Comparison of ENCODE assay signal across 7 cellular contexts in the genomic region with DNA sequence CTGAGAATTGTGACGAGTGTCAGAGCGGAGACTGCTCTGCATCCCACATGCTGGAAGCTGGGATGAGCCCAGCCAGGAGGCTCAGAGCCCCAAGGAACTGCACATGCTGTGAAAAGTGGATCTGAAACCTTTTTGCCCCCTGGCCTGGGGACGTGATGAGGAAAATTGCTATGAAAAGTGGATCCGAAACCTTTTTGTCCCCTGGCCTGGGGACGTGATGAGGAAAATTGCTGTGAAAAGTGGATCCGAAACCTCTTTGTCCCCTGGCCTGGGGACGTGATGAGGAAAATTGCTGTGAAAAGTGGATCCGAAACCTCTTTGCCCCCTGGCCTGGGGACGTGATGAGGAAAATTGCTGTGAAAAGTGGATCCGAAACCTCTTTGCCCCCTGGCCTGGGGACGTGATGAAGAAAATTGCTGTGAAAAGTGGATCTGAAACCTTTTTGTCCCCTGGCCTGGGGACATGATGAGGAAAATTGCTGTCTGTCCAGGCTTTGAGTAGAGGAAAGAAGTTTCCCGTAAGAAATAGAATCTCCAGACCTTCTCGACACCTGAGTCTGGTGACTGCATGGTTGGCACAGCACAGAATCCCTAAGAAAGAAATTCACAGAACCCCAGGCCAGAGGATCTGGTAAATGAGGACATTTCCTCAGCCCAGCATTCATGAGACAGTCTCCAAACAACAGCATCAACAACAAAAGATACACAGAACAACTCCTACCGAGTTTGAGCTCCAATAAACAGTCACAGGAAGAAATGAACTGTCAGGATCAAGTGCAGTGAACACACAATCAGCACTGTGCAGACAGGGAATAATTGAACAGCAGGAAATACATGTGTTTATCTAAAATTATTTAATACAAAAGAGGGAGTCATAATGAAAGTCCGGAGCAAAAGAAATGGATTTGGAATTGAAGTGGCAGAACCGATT.
DNase-seq lines count a peak whose midpoint lies in the region; ATAC-seq, FAIRE-seq and TF ChIP-seq lines count a peak whose summit lies in the region.
"Not testable (repeated sequence)": the region's sequence is repeated elsewhere in the genome, so short reads cannot be mapped to it uniquely, and the experiment has no call there.

No MANE protein-coding gene starts in this region.

- not testable (repeated sequence) for H3K27me3 Mint-ChIP-seq in chondrocyte (ENCODE audit: low read depth); naive thymus-derived CD8-positive, alpha-beta T cell

- not testable (repeated sequence) for ATAC-seq in right lobe of liver; naive thymus-derived CD8-positive, alpha-beta T cell

- DNase-seq in MV-4-11 (lab: John Stamatoyannopoulos, UW) (peak; percentile 96), RPMI8226 (peak; percentile 73), chondrocyte (ENCODE audit: low spot score) (peak; percentile 2), endothelial cell of umbilical vein (ENCODE audit: low read depth, low spot score) (peak; percentile 89), right lobe of liver (peak in 1 of 3 donors; percentile 35), spleen (peak; percentile 27)
- DNase-seq in naive thymus-derived CD8-positive, alpha-beta T cell, result not testable (repeated sequence)

- H4K20me1 ChIP-seq in endothelial cell of umbilical vein (replicated peaks; ENCODE audit: control insufficient read depth, extremely low read depth, insufficient read depth, low read length), result not testable (repeated sequence)

- BruUV-seq in endothelial cell of umbilical vein (replicated peaks; lab: Mats Ljungman, UMichigan), result TSS peak; percentile 60

- H3K4me3 ChIP-seq in endothelial cell of umbilical vein (replicated peaks in 1 of 3; ENCODE audit: insufficient read depth in 1 of 3, low read depth in 1 of 3, low read length in 3 of 3); right lobe of liver; spleen: not testable (repeated sequence)

- CTCF ChIA-PET in endothelial cell of umbilical vein (lab: Charles Lee), result interaction anchor here (1.0 kb wide), 1 partner anchor 10 kb away, joined by 4 read pairs; no protein-coding TSS in a partner anchor

- not testable (repeated sequence) for H3K27me3 ChIP-seq in endothelial cell of umbilical vein (ENCODE audit: control insufficient read depth in 2 of 2, insufficient read depth in 2 of 2, low read length in 2 of 2); right lobe of liver; spleen (replicated peaks in 1 of 7)

- H3K27ac Mint-ChIP-seq in chondrocyte (ENCODE audit: unreplicated experiment), result not testable (repeated sequence)
- peak overlapping the region in 6 of 10 donors; percentile 24 to 85 (median 68) for H3K27ac Mint-ChIP-seq in naive thymus-derived CD8-positive, alpha-beta T cell

- intact Hi-C loops in endothelial cell of umbilical vein (cut with micrococcal nuclease); right lobe of liver (cut with DNase I); spleen (cut with DNase I; ENCODE audit: low total_unique reads): not testable (repeated sequence)

- not testable (repeated sequence) for TF ChIP-seq POLR2A in endothelial cell of umbilical vein (IDR thresholded peaks at IDR 0.05; ENCODE audit: low read depth, low read length); right lobe of liver (IDR thresholded peaks at IDR 0.05); spleen (IDR thresholded peaks at IDR 0.05)

- not testable (repeated sequence) for H3K79me2 ChIP-seq in endothelial cell of umbilical vein (ENCODE audit: control insufficient read depth, insufficient read depth, low read length)

- H3K4me3 Mint-ChIP-seq in chondrocyte (ENCODE audit: unreplicated experiment); naive thymus-derived CD8-positive, alpha-beta T cell: not testable (repeated sequence)

- H3K4me1 Mint-ChIP-seq in chondrocyte (ENCODE audit: low read depth); naive thymus-derived CD8-positive, alpha-beta T cell: not testable (repeated sequence)

- not testable (repeated sequence) for H3K36me3 Mint-ChIP-seq in chondrocyte (ENCODE audit: low read depth); naive thymus-derived CD8-positive, alpha-beta T cell

- POLR2A ChIA-PET in endothelial cell of umbilical vein (lab: Charles Lee); naive thymus-derived CD8-positive, alpha-beta T cell (lab: Charles Lee): not testable (repeated sequence)

- FAIRE-seq in endothelial cell of umbilical vein (lab: Jason Lieb, UNC), result peak; percentile 82

- not testable (repeated sequence) for H3K9me1 ChIP-seq in endothelial cell of umbilical vein (replicated peaks; ENCODE audit: control insufficient read depth, extremely low read depth, insufficient read depth, low read length)

- H3K36me3 ChIP-seq in endothelial cell of umbilical vein (ENCODE audit: control insufficient read depth in 2 of 2, extremely low read depth in 1 of 2, insufficient read depth in 2 of 2, low read length in 2 of 2); right lobe of liver: not testable (repeated sequence)
- H3K36me3 ChIP-seq in spleen, result peaks cover 0 to 33% (median 0%) of the 10 kb centered on the region in 6 donors

- not testable (repeated sequence) for H3K9me3 Mint-ChIP-seq in chondrocyte (ENCODE audit: low read depth); naive thymus-derived CD8-positive, alpha-beta T cell

- not testable (repeated sequence) for TF ChIP-seq CTCF in chondrocyte (IDR thresholded peaks at IDR 0.05); endothelial cell of umbilical vein (IDR thresholded peaks at IDR 0.05; ENCODE audit: extremely low read depth in 1 of 2, insufficient read depth in 1 of 2, low read depth in 1 of 2, low read length in 2 of 2); right lobe of liver (IDR thresholded peaks at IDR 0.05); spleen (IDR thresholded peaks at IDR 0.05 in 8 of 11, conservative IDR thresholded peaks at IDR 0.05 in 3 of 11)

- H2AFZ ChIP-seq in endothelial cell of umbilical vein (ENCODE audit: low read depth, low read length), result not testable (repeated sequence)

- not testable (repeated sequence) for H3K4me2 ChIP-seq in endothelial cell of umbilical vein (ENCODE audit: insufficient read depth, low read length)

- not testable (repeated sequence) for H3K4me1 ChIP-seq in endothelial cell of umbilical vein (ENCODE audit: control insufficient read depth, extremely low read depth, insufficient read depth, low read length); spleen
- peaks cover 0 to 48% (median 24%) of the 10 kb centered on the region in 4 donors for H3K4me1 ChIP-seq in right lobe of liver

- not testable (repeated sequence) for H3K9me3 ChIP-seq in endothelial cell of umbilical vein (replicated peaks; ENCODE audit: control insufficient read depth, insufficient read depth, low read length); right lobe of liver
- peaks cover 0 to 10% (median 0%) of the 10 kb centered on the region in 8 donors for H3K9me3 ChIP-seq in spleen

- dilution Hi-C loops in endothelial cell of umbilical vein (cut with MboI; ENCODE audit: extremely low pct_ligation_motif_present, low sequenced_read_pairs), result not testable (repeated sequence)

- H3K9ac ChIP-seq in endothelial cell of umbilical vein (replicated peaks; ENCODE audit: extremely low read depth, insufficient read depth, low read length), result peak overlapping the region; percentile 42

- 64% methylated on average over 16 of the region's 16 CpGs for WGBS in right lobe of liver (ENCODE audit: insufficient coverage, low coverage, low lambda C conversion rate, missing lambda C conversion rate)
- 75 to 86% (median 83%) methylated on average over 16 of the region's 16 CpGs for WGBS in spleen, 5 donors

- H3K27ac ChIP-seq in endothelial cell of umbilical vein (ENCODE audit: insufficient read depth, low read depth, low read length) (peak overlapping the region; percentile 59), right lobe of liver (peak overlapping the region; percentile 39 to 99 (median 80)), spleen (peak overlapping the region in 3 of 8 donors; percentile 48 to 68 (median 66))
